In the genomic region with DNA sequence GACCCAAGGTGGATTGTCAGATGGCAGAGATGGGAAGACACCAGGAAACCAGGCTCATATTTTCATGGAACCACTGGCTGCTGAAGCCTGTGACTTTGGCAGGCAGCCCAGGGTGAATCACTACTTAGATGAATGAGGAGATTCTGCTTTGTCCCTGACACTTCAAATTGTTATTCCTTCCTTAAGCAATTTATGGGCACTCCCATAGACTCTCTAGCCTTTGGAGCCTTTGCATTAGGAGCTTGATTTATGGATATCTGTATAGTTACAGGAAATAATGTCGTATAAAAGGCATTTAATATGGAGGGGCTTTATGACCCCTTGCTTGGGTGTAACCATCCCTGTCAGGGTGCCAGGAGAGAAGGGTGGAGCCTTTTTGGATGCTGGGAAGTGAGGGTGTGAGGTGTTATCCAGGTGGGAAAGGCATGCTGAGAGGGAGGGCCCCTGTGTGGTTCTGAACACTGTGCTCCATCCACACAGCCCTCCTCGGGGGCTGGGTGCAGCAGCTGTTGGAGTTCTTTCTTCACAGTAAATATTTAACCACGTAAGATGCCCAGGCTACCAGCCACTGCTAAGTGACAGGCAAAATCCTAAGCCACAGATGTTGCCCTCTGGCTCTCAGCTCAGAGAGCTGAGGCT, we compare ENCODE assay signal across 9 cellular contexts. TPM values are rescaled to one million over a fixed set of nuclear protein-coding genes. Genes with fewer than 3 reads are reported as not detected.
DNase-seq lines count a peak whose midpoint lies in the region; ATAC-seq and TF ChIP-seq lines count a peak whose summit lies in the region.
"Had no signal": no experiment of that assay in that cellular context is flagged by ENCODE, and none has a peak within 500 bp of the region (broad histone marks: within the 10 kb centered on the region; RNA-seq: fewer than 3 reads in every experiment).

No MANE protein-coding gene starts in this region.

- no peak overlapping the region for H4K5ac ChIP-seq in H9 (ENCODE audit: insufficient read length, low read depth, low read length)

- no peaks in the 10 kb centered on the region for H3K79me1 ChIP-seq in H9 (ENCODE audit: insufficient read depth, low read depth, low read length, poor library complexity, severe bottlenecking)

- no peaks in the 10 kb centered on the region; a peak in 1 of 4 replicates for H3K4me1 Mint-ChIP-seq in H9

- H3T11ph ChIP-seq in H9 (ENCODE audit: low read length) = no peak overlapping the region

- H3K23me2 ChIP-seq in H9 (ENCODE audit: insufficient read length, low read depth, low read length, poor library complexity, severe bottlenecking) = no peaks in the 10 kb centered on the region

- H3K23ac ChIP-seq in H9 (ENCODE audit: insufficient read length, low read depth, low read length) = no peak overlapping the region

- no peaks in the 10 kb centered on the region for H3K4me1 ChIP-seq in Panc1 (ENCODE audit: control insufficient read depth, insufficient read depth, low read length)
- no peaks in the 10 kb centered on the region for H3K4me1 ChIP-seq in H9 (ENCODE audit: insufficient read depth, low read length)

- H2BK12ac ChIP-seq in H9 (ENCODE audit: insufficient read length, low read depth, low read length) = no peak overlapping the region

- in situ Hi-C loops in Panc1 (cut with HindIII; ENCODE audit: low pct_unique_long_range_greater_than_20kb, low sequenced_read_pairs) = no loop called here

- H2BK20ac ChIP-seq in H9 (ENCODE audit: low read depth, low read length, poor library complexity, severe bottlenecking) = no peak overlapping the region

- no peak overlapping the region for H2BK120ac ChIP-seq in H9 (ENCODE audit: low read depth, low read length, poor library complexity, severe bottlenecking)

- no peak overlapping the region for H3K56ac ChIP-seq in H9 (ENCODE audit: insufficient read length, low read depth, low read length)

- H3K4me3 Mint-ChIP-seq in H9 = no peak overlapping the region

- BruUV-seq in Panc1 (replicated peaks; lab: Mats Ljungman, UMichigan) = no TSS peak

- no peak overlapping the region for H4K91ac ChIP-seq in H9 (ENCODE audit: insufficient read length, low read depth, low read length)

- H3K18ac ChIP-seq in H9 (ENCODE audit: insufficient read length, low read depth, low read length) = no peak overlapping the region

- H3K4ac ChIP-seq in H9 (ENCODE audit: low read depth, low read length) = no peak overlapping the region

- H3K36me3 Mint-ChIP-seq in H9 (ENCODE audit: insufficient read depth in 1 of 3, low read depth in 3 of 3) = no peaks in the 10 kb centered on the region

- no peak overlapping the region for H3K27ac ChIP-seq in Panc1 (ENCODE audit: low read length)
- H3K27ac ChIP-seq in H9 (ENCODE audit: insufficient read length, low read depth, low read length) = no peak overlapping the region

- no peak for TF ChIP-seq CTCF in HFF-Myc (IDR thresholded peaks at IDR 0.05; ENCODE audit: low read depth, low read length, missing control alignments)
- TF ChIP-seq CTCF in Panc1 (IDR thresholded peaks at IDR 0.05) = no peak
- TF ChIP-seq CTCF in fibroblast of pulmonary artery (IDR thresholded peaks at IDR 0.05; ENCODE audit: low read length, missing control alignments) = no peak
- no peak for TF ChIP-seq CTCF in H9 (conservative IDR thresholded peaks at IDR 0.05)

- DNase-seq in HFF-Myc (ENCODE audit: extremely low read depth, low read depth) (peak; percentile 87), Panc1 (ENCODE audit: low read depth, low spot score) (no peak), fibroblast of pulmonary artery (ENCODE audit: low read depth) (peak; percentile 66), smooth muscle cell of the brain vasculature (ENCODE audit: low read depth, low spot score) (peak; percentile 33), H9 (no peak), middle frontal gyrus (ENCODE audit: extremely low spot score, low spot score) (no peak), NOMO-1 (lab: John Stamatoyannopoulos, UW; ENCODE audit: unreplicated experiment in 2 of 2) (no peak)

- H2BK5ac ChIP-seq in H9 (ENCODE audit: insufficient read length, low read length) = no peak overlapping the region

- H3K27ac Mint-ChIP-seq in H9 = no peak overlapping the region; a peak in 1 of 7 replicates

- H4K20me1 ChIP-seq in H9 (ENCODE audit: control insufficient read depth, insufficient read depth, insufficient read length) = no peaks in the 10 kb centered on the region

- peak; percentile 72 for ATAC-seq in Panc1
- ATAC-seq in GM19328 (IDR thresholded peaks at IDR 0.05; ENCODE audit: unreplicated experiment) = no peak

- H3K4me3 ChIP-seq in HFF-Myc (replicated peaks; ENCODE audit: low read depth, low read length) (no peak overlapping the region), Panc1 (ENCODE audit: low read depth in 2 of 2, low read length in 2 of 2) (no peak overlapping the region), fibroblast of pulmonary artery (replicated peaks; ENCODE audit: low read depth, low read length) (no peak overlapping the region)

- intact Hi-C loops in Panc1 (cut with micrococcal nuclease; ENCODE audit: unreplicated experiment) = no loop called here

- CTCF ChIA-PET in Panc1 (lab: Charles Lee) = no interaction called here

- no CpG with 5 or more reads among the region's 3 CpGs for WGBS in H9 (ENCODE audit: extremely low coverage, insufficient read length, low lambda C conversion rate)

- H3K9me3 ChIP-seq in Panc1 (ENCODE audit: control insufficient read depth, insufficient read depth, low read depth, low read length) (no peaks in the 10 kb centered on the region), H9 (ENCODE audit: control insufficient read depth, low read depth, low read length) (no peaks in the 10 kb centered on the region)
- H3K9me3 ChIP-seq: neutrophil had no signal

- H3K79me2 ChIP-seq in H9 (ENCODE audit: insufficient read depth, low read length) = no peaks in the 10 kb centered on the region

- H3K27me3 Mint-ChIP-seq in H9 (ENCODE audit: low read depth) = no peaks in the 10 kb centered on the region

- H3K4me2 ChIP-seq in H9 (ENCODE audit: insufficient read depth, insufficient read length, low read length) = no peak overlapping the region

- H3K9ac ChIP-seq in H9 (ENCODE audit: extremely low read depth, insufficient read length, low read length) = no peak overlapping the region

- H3K27me3 ChIP-seq in Panc1 (ENCODE audit: control insufficient read depth, insufficient read depth, low read length) (no peaks in the 10 kb centered on the region), H9 (ENCODE audit: insufficient read depth, low read length) (no peaks in the 10 kb centered on the region)
- H3K27me3 ChIP-seq: neutrophil had no signal

- no peak overlapping the region for H4K8ac ChIP-seq in H9 (replicated peaks; ENCODE audit: insufficient read length, low read depth, low read length)

- POLR2A ChIA-PET in Panc1 (lab: Charles Lee) = interaction anchor here (0.6 kb wide), 1 partner anchor 250 kb away, joined by 3 read pairs; no protein-coding TSS in a partner anchor

- no peak overlapping the region for H2AFZ ChIP-seq in H9 (ENCODE audit: low read length)

- H2AK5ac ChIP-seq in H9 (ENCODE audit: insufficient read length, low read length) = no peak overlapping the region

- H2BK15ac ChIP-seq in H9 (ENCODE audit: low read depth, low read length) = no peak overlapping the region

- H3K9me3 Mint-ChIP-seq in H9 = no peaks in the 10 kb centered on the region

- H3K36me3 ChIP-seq in Panc1 (ENCODE audit: control insufficient read depth, insufficient read depth, low read length) = no peaks in the 10 kb centered on the region
- H3K36me3 ChIP-seq: neutrophil had no signal

- H3K14ac ChIP-seq in H9 (ENCODE audit: insufficient read depth, low read length) = no peak overlapping the region

RNA-seq across cellular contexts. Expression of a gene that starts 35.3 kb away (rescaled TPM):
- 22.5 TPM for total RNA-seq in Panc1 (2021; ENCODE audit: unreplicated experiment)
- 25.1 TPM for polyA plus RNA-seq in Panc1 (2012; ENCODE audit: insufficient read length)
- total RNA-seq in H9 (2021) = 0.31 TPM in 1 of 2 replicates, not detected in the other

RNA-seq across cellular contexts. Expression of a gene that starts 38.6 kb away (rescaled TPM):
- 0.23 TPM for total RNA-seq in Panc1 (2021; ENCODE audit: unreplicated experiment)
- polyA plus RNA-seq in Panc1 (2012; ENCODE audit: insufficient read length) = not detected
- total RNA-seq in H9 (2021) = 0.22 and 0.31 TPM in 2 replicates

RNA-seq across cellular contexts. Expression of a gene that starts 41.9 kb away (rescaled TPM):
- total RNA-seq in Panc1 (2021; ENCODE audit: unreplicated experiment) = 166 TPM
- polyA plus RNA-seq in Panc1 (2012; ENCODE audit: insufficient read length) = 157 TPM
- 79.6 and 82.3 TPM in 2 replicates for total RNA-seq in H9 (2021)

RNA-seq across cellular contexts. Expression of a gene that starts 42.0 kb away (rescaled TPM):
- total RNA-seq in Panc1 (2021; ENCODE audit: unreplicated experiment) (87.3 TPM), H9 (2021) (84.4 and 86.3 TPM in 2 replicates)
- polyA plus RNA-seq in Panc1 (2012; ENCODE audit: insufficient read length) = 147 TPM

RNA-seq across cellular contexts. Expression of a gene that starts 46.7 kb away (rescaled TPM):
- total RNA-seq in Panc1 (2021; ENCODE audit: unreplicated experiment) (2.5 TPM), H9 (2021) (0.31 and 0.44 TPM in 2 replicates)
- 1.0 TPM for polyA plus RNA-seq in Panc1 (2012; ENCODE audit: insufficient read length)

Comparison
In these comparisons a context has a peak if more than half of its experiments do, and no peak if none do; other contexts are left out.
1. DNase-seq: peak in HFF-Myc (single experiment), fibroblast of pulmonary artery (single experiment) and smooth muscle cell of the brain vasculature (single experiment); none in Panc1 (single experiment), H9 (single experiment), middle frontal gyrus (single experiment) and NOMO-1 (0 of 2).
2. RNA of a gene that starts 35.3 kb away (total RNA-seq): 22.5 TPM in Panc1 (single experiment); 0.31 TPM in H9; every median in the first group is over 10 times any median in the second.